8 cellular contexts compared by ENCODE assay signal in genomic region chr2:97699765-97700444, GRCh38. TPM values are rescaled to one million over a fixed set of nuclear protein-coding genes. Genes with fewer than 3 reads are reported as not detected.
DNase-seq lines count a peak whose midpoint lies in the region; ATAC-seq and TF ChIP-seq lines count a peak whose summit lies in the region.

No MANE protein-coding gene starts in this region.

- H3K9me3 ChIP-seq in esophagus muscularis mucosa (no peaks in the 10 kb centered on the region), upper lobe of left lung (no peaks in the 10 kb centered on the region)

- TF ChIP-seq EP300 in esophagus muscularis mucosa (IDR thresholded peaks at IDR 0.05): no peak
- no peak for TF ChIP-seq EP300 in upper lobe of left lung (IDR thresholded peaks at IDR 0.05)

- peaks cover 4 to 6% of the 10 kb centered on the region in 2 donors for H3K4me1 Mint-ChIP-seq in natural killer cell treated with Interleukin-12 subunit alpha and Interleukin-12 subunit beta and Interleukin-15 and Interleukin-18, amount 100 ng/mL, for 72 hours (ENCODE audit: low read depth in 2 of 2)

- H3K36me3 ChIP-seq in esophagus muscularis mucosa (no peaks in the 10 kb centered on the region), upper lobe of left lung (no peaks in the 10 kb centered on the region)

- no peak overlapping the region for H3K4me3 Mint-ChIP-seq in natural killer cell treated with Interleukin-12 subunit alpha and Interleukin-12 subunit beta and Interleukin-15 and Interleukin-18, amount 100 ng/mL, for 72 hours

- H3K4me1 ChIP-seq in esophagus muscularis mucosa: peaks cover 0 to 5% (median 2%) of the 10 kb centered on the region in 4 donors
- peaks cover 0 to 4% (median 0%) of the 10 kb centered on the region in 4 donors for H3K4me1 ChIP-seq in upper lobe of left lung

- DNase-seq in EH (ENCODE audit: low read depth) (peak; percentile 59), HuH-7 (ENCODE audit: low spot score) (peak; percentile 74), NOMO-1 treated with dmso at 0.1 percent for 144 hours (lab: John Stamatoyannopoulos, UW; ENCODE audit: unreplicated experiment) (peak; percentile 70), activated T-cell treated with anti-CD3 and anti-CD28 coated beads for 1 hour (ENCODE audit: low read depth) (peak; percentile 61), esophagus muscularis mucosa (ENCODE audit: extremely low spot score) (peak; percentile 91), upper lobe of left lung (no peak)
- no peak for DNase-seq in natural killer cell treated with Interleukin-12 subunit alpha and Interleukin-12 subunit beta and Interleukin-15 and Interleukin-18, amount 100 ng/mL, for 72 hours (ENCODE audit: low spot score)

- H3K27ac ChIP-seq in esophagus muscularis mucosa (replicated peaks in 1 of 4): no peak overlapping the region
- H3K27ac ChIP-seq in upper lobe of left lung: no peak overlapping the region

- H3K4me3 ChIP-seq in esophagus muscularis mucosa (no peak overlapping the region), upper lobe of left lung (no peak overlapping the region)

- no peak overlapping the region for H3K27ac Mint-ChIP-seq in natural killer cell treated with Interleukin-12 subunit alpha and Interleukin-12 subunit beta and Interleukin-15 and Interleukin-18, amount 100 ng/mL, for 72 hours

- WGBS in esophagus muscularis mucosa: 62% methylated on average over 11 of the region's 11 CpGs
- WGBS in upper lobe of left lung, 2 donors: 59 to 60% methylated on average over 11 of the region's 11 CpGs

- H3K9me3 Mint-ChIP-seq in natural killer cell treated with Interleukin-12 subunit alpha and Interleukin-12 subunit beta and Interleukin-15 and Interleukin-18, amount 100 ng/mL, for 72 hours: no peaks in the 10 kb centered on the region

- peak; percentile 68 to 77 for ATAC-seq in natural killer cell treated with Interleukin-12 subunit alpha and Interleukin-12 subunit beta and Interleukin-15 and Interleukin-18, amount 100 ng/mL, for 72 hours
- ATAC-seq in upper lobe of left lung (ENCODE audit: low FRiP score in 2 of 2) (peak; percentile 66 to 71), GM21619 (IDR thresholded peaks at IDR 0.05; ENCODE audit: unreplicated experiment) (no peak)

- H3K27me3 ChIP-seq in esophagus muscularis mucosa: no peaks in the 10 kb centered on the region
- no peaks in the 10 kb centered on the region for H3K27me3 ChIP-seq in upper lobe of left lung

- intact Hi-C loops in esophagus muscularis mucosa (cut with DNase I): loop anchor here (10.0 kb wide), 2 partner anchors 55 to 685 kb away; partner anchors contain the start of gene COX5B

- H3K27me3 Mint-ChIP-seq in natural killer cell treated with Interleukin-12 subunit alpha and Interleukin-12 subunit beta and Interleukin-15 and Interleukin-18, amount 100 ng/mL, for 72 hours: no peaks in the 10 kb centered on the region

- H3K36me3 Mint-ChIP-seq in natural killer cell treated with Interleukin-12 subunit alpha and Interleukin-12 subunit beta and Interleukin-15 and Interleukin-18, amount 100 ng/mL, for 72 hours: no peaks in the 10 kb centered on the region

- TF ChIP-seq CTCF in esophagus muscularis mucosa (IDR thresholded peaks at IDR 0.05) (peak; percentile 37 to 63 (median 46)), upper lobe of left lung (IDR thresholded peaks at IDR 0.05) (peak; percentile 21 to 61 (median 51))

- TF ChIP-seq POLR2A in esophagus muscularis mucosa (IDR thresholded peaks at IDR 0.05; ENCODE audit: low read depth) (no peak), upper lobe of left lung (IDR thresholded peaks at IDR 0.05) (no peak)

RNA-seq across cellular contexts. Expression of gene ZAP70, which starts 13.5 kb away (rescaled TPM):
- 1 to 10 TPM; 1.2 to 3.5 (median 1.8) TPM for total RNA-seq in esophagus muscularis mucosa
- total RNA-seq in natural killer cell treated with Interleukin-12 subunit alpha and Interleukin-12 subunit beta and Interleukin-15 and Interleukin-18, amount 100 ng/mL, for 72 hours: 100 to 1,000 TPM in 1 of 2 donors, 10 to 100 TPM in 1; 97.4 to 191 TPM
- 10 to 100 TPM in 3 of 6 donors, 1 to 10 TPM in 3; 6.4 to 88.0 (median 11.3) TPM for total RNA-seq in upper lobe of left lung

RNA-seq across cellular contexts. Expression of gene C2orf92, which starts 30.4 kb away (rescaled TPM):
- total RNA-seq in esophagus muscularis mucosa (1 to 10 TPM; 2.1 to 6.5 (median 3.6) TPM), upper lobe of left lung (10 to 100 TPM in 4 of 6 donors, 1 to 10 TPM in 2; 9.1 to 45.1 (median 23.1) TPM)
- total RNA-seq in natural killer cell treated with Interleukin-12 subunit alpha and Interleukin-12 subunit beta and Interleukin-15 and Interleukin-18, amount 100 ng/mL, for 72 hours: 10 to 100 TPM in 1 of 2 donors, 1 to 10 TPM in 1; 8.6 to 13.6 TPM

RNA-seq across cellular contexts. Expression of gene ACTR1B, which starts 36.1 kb away (rescaled TPM):
- total RNA-seq in esophagus muscularis mucosa (10 to 100 TPM; 74.3 to 89.2 (median 83.9) TPM), upper lobe of left lung (10 to 100 TPM; 63.9 to 83.0 (median 69.9) TPM)
- 10 to 100 TPM; 59.0 to 74.9 TPM for total RNA-seq in natural killer cell treated with Interleukin-12 subunit alpha and Interleukin-12 subunit beta and Interleukin-15 and Interleukin-18, amount 100 ng/mL, for 72 hours

RNA-seq across cellular contexts. Expression of gene COX5B, which starts 54.0 kb away (rescaled TPM):
- total RNA-seq in esophagus muscularis mucosa: 100 to 1,000 TPM; 382 to 507 (median 481) TPM
- 100 to 1,000 TPM; 133 to 174 TPM for total RNA-seq in natural killer cell treated with Interleukin-12 subunit alpha and Interleukin-12 subunit beta and Interleukin-15 and Interleukin-18, amount 100 ng/mL, for 72 hours
- 100 to 1,000 TPM in 5 of 6 donors, 10 to 100 TPM in 1; 97.4 to 237 (median 177) TPM for total RNA-seq in upper lobe of left lung

Comparison
In these comparisons a context has a peak if more than half of its experiments do, and no peak if none do; other contexts are left out.
1. DNase-seq: peak in EH (single experiment), HuH-7 (single experiment), NOMO-1 treated with dmso at 0.1 percent for 144 hours (single experiment), activated T-cell treated with anti-CD3 and anti-CD28 coated beads for 1 hour (single experiment) and esophagus muscularis mucosa (single experiment); none in natural killer cell treated with Interleukin-12 subunit alpha and Interleukin-12 subunit beta and Interleukin-15 and Interleukin-18, amount 100 ng/mL, for 72 hours (single experiment) and upper lobe of left lung (0 of 2).